Comparison of ENCODE assay signal across 8 cellular contexts in genomic region chr1:44786138-44786840, GRCh38. TPM values are rescaled to one million over a fixed set of nuclear protein-coding genes. Genes with fewer than 3 reads are reported as not detected.
DNase-seq lines count a peak whose midpoint lies in the region; ATAC-seq and TF ChIP-seq lines count a peak whose summit lies in the region.

No MANE protein-coding gene starts in this region.

- TF ChIP-seq CTCF in OCI-LY7 (conservative IDR thresholded peaks at IDR 0.05; ENCODE audit: low read length), result peak; percentile 97
- TF ChIP-seq CTCF in glutamatergic neuron (IDR thresholded peaks at IDR 0.05; ENCODE audit: partially characterized antibody, unreplicated experiment), result peak; percentile 100
- TF ChIP-seq CTCF in osteocyte (IDR thresholded peaks at IDR 0.05), result peak; percentile 91
- peak; percentile 96 to 97 (median 96) for TF ChIP-seq CTCF in vagina (IDR thresholded peaks at IDR 0.05)

- no peaks in the 10 kb centered on the region for H3K9me2 ChIP-seq in OCI-LY7 (ENCODE audit: insufficient read depth, low read length)

- peak overlapping the region; percentile 66 for H3K4me2 ChIP-seq in OCI-LY7 (ENCODE audit: low read length)

- no peak for TF ChIP-seq POLR2A in vagina (IDR thresholded peaks at IDR 0.05)

- no peaks in the 10 kb centered on the region for H3K9me3 ChIP-seq in OCI-LY7 (ENCODE audit: low read length)
- no peaks in the 10 kb centered on the region for H3K9me3 ChIP-seq in vagina

- H3K4me1 ChIP-seq in OCI-LY7 (ENCODE audit: insufficient read depth, low read length, poor library complexity, severe bottlenecking) (peaks cover 35% of the 10 kb centered on the region), vagina (peaks cover 33% of the 10 kb centered on the region)

- no peaks in the 10 kb centered on the region for H4K20me1 ChIP-seq in OCI-LY7 (ENCODE audit: insufficient read depth, low read length)

- peak; percentile 43 for ATAC-seq in GM21723 (IDR thresholded peaks at IDR 0.05; ENCODE audit: unreplicated experiment)

- H3K4me3 Mint-ChIP-seq in glutamatergic neuron (ENCODE audit: unreplicated experiment), result peak overlapping the region; percentile 65
- peak overlapping the region; percentile 47 for H3K4me3 Mint-ChIP-seq in osteocyte (ENCODE audit: unreplicated experiment)

- DNase-seq in COLO668 (lab: John Stamatoyannopoulos, UW; ENCODE audit: unreplicated experiment), result peak; percentile 87
- DNase-seq in OCI-LY7 (ENCODE audit: low spot score), result peak; percentile 78
- peak; percentile 75 for DNase-seq in activated gamma-delta T cell treated with Interleukin-2 at 50 U/mL for 16 hours
- DNase-seq in glutamatergic neuron, result peak; percentile 82
- DNase-seq in osteocyte (ENCODE audit: extremely low spot score, unreplicated experiment), result no peak
- no peak for DNase-seq in vagina (ENCODE audit: extremely low spot score in 2 of 2)
- no peak for DNase-seq in DMS79 (lab: John Stamatoyannopoulos, UW)

- no peak overlapping the region for H3K27ac ChIP-seq in OCI-LY7 (ENCODE audit: low read depth, low read length, poor library complexity, severe bottlenecking)
- peak overlapping the region; percentile 66 for H3K27ac ChIP-seq in vagina

- H3K27me3 Mint-ChIP-seq in glutamatergic neuron (ENCODE audit: unreplicated experiment) (peaks cover 5% of the 10 kb centered on the region), osteocyte (ENCODE audit: unreplicated experiment) (no peaks in the 10 kb centered on the region)

- CTCF ChIA-PET in OCI-LY7 (lab: Charles Lee; ENCODE audit: unreplicated experiment), result no interaction called here

- H2AFZ ChIP-seq in OCI-LY7 (ENCODE audit: low read length), result peak overlapping the region; percentile 93

- intact Hi-C loops in OCI-LY7 (cut with micrococcal nuclease; ENCODE audit: unreplicated experiment) (no loop called here), vagina (cut with DNase I) (loop anchor here (5.0 kb wide), 1 partner anchor 201 kb away; the partner anchor contains the start of gene EIF2B3)

- H3K9me3 Mint-ChIP-seq in glutamatergic neuron (ENCODE audit: unreplicated experiment) (peaks cover 7% of the 10 kb centered on the region), osteocyte (ENCODE audit: unreplicated experiment) (no peaks in the 10 kb centered on the region)

- H3K36me3 ChIP-seq in OCI-LY7 (ENCODE audit: insufficient read depth, low read length) (peaks cover 13% of the 10 kb centered on the region), vagina (no peaks in the 10 kb centered on the region)

- H3K27ac Mint-ChIP-seq in glutamatergic neuron (ENCODE audit: unreplicated experiment), result no peak overlapping the region
- peak overlapping the region; percentile 72 for H3K27ac Mint-ChIP-seq in osteocyte (ENCODE audit: unreplicated experiment)

- peaks cover 12% of the 10 kb centered on the region for H3K4me1 Mint-ChIP-seq in glutamatergic neuron (ENCODE audit: low read depth, unreplicated experiment)
- peaks cover 27% of the 10 kb centered on the region for H3K4me1 Mint-ChIP-seq in osteocyte (ENCODE audit: unreplicated experiment)

- H3K36me3 Mint-ChIP-seq in glutamatergic neuron (ENCODE audit: unreplicated experiment) (no peaks in the 10 kb centered on the region), osteocyte (ENCODE audit: unreplicated experiment) (peaks cover 9% of the 10 kb centered on the region)

- H3K27me3 ChIP-seq in vagina, result no peaks in the 10 kb centered on the region

- no peaks in the 10 kb centered on the region for H3K79me2 ChIP-seq in OCI-LY7 (ENCODE audit: insufficient read depth, low read depth, low read length)

- POLR2A ChIA-PET in OCI-LY7 (lab: Charles Lee), result interaction anchor here (0.8 to 4.4 kb wide), 4 partner anchors 23 to 91 kb away, joined by 3 to 20 read pairs (median 4); partner anchors contain the start of gene RNU5D-1

- BruUV-seq in OCI-LY7 (replicated peaks; lab: Mats Ljungman, UMichigan), result no TSS peak

- H3K4me3 ChIP-seq in OCI-LY7 (ENCODE audit: low read depth, low read length, poor library complexity, severe bottlenecking) (peak overlapping the region; percentile 56), vagina (peak overlapping the region; percentile 48 to 66)

RNA-seq across cellular contexts. Expression of gene BEST4, which starts 1.7 kb away (rescaled TPM):
- 0.44 and 0.93 TPM in 2 replicates for total RNA-seq in OCI-LY7 (2014; rRNA removed; shearing (Covaris generic))
- 3.1 and 3.3 TPM in 2 replicates for total RNA-seq in OCI-LY7 (2022)
- 0.88 TPM for total RNA-seq in glutamatergic neuron (ENCODE audit: unreplicated experiment)
- total RNA-seq in osteocyte, result 0.18 and 0.48 TPM in 2 replicates
- not detected for total RNA-seq in vagina

RNA-seq across cellular contexts. Expression of gene RPS8, which starts 10.9 kb away (rescaled TPM):
- total RNA-seq in OCI-LY7 (2014; rRNA removed; shearing (Covaris generic)), result 4,149 and 4,355 TPM in 2 replicates
- total RNA-seq in OCI-LY7 (2022), result 2,707 and 2,775 TPM in 2 replicates
- 988 TPM for total RNA-seq in glutamatergic neuron (ENCODE audit: unreplicated experiment)
- total RNA-seq in osteocyte, result 1,690 and 1,756 TPM in 2 replicates
- total RNA-seq in vagina, result 2,511 TPM

RNA-seq across cellular contexts. Expression of gene PLK3, which starts 13.9 kb away (rescaled TPM):
- total RNA-seq in OCI-LY7 (2014; rRNA removed; shearing (Covaris generic)), result 8.3 and 10.1 TPM in 2 replicates
- total RNA-seq in OCI-LY7 (2022) (8.8 and 10.8 TPM in 2 replicates), glutamatergic neuron (ENCODE audit: unreplicated experiment) (89.3 TPM), osteocyte (43.8 and 57.1 TPM in 2 replicates), vagina (77.6 TPM)

RNA-seq across cellular contexts. Expression of gene DYNLT4, which starts 20.9 kb away (rescaled TPM):
- total RNA-seq in OCI-LY7 (2014; rRNA removed; shearing (Covaris generic)), result 1.5 TPM in 1 of 2 replicates, not detected in the other
- total RNA-seq in OCI-LY7 (2022) (not detected in 2 replicates), glutamatergic neuron (ENCODE audit: unreplicated experiment) (not detected), osteocyte (0.48 TPM in 1 of 2 replicates, not detected in the other), vagina (not detected)

RNA-seq across cellular contexts. Expression of gene BTBD19, which starts 22.0 kb away (rescaled TPM):
- 0.21 and 0.44 TPM in 2 replicates for total RNA-seq in OCI-LY7 (2014; rRNA removed; shearing (Covaris generic))
- total RNA-seq in OCI-LY7 (2022) (2.0 and 2.7 TPM in 2 replicates), glutamatergic neuron (ENCODE audit: unreplicated experiment) (5.9 TPM), osteocyte (39.1 and 51.2 TPM in 2 replicates), vagina (7.9 TPM)

Comparison
In these comparisons a context has a peak if more than half of its experiments do, and no peak if none do; other contexts are left out.
1. DNase-seq: peak in COLO668 (single experiment), OCI-LY7 (single experiment), activated gamma-delta T cell treated with Interleukin-2 at 50 U/mL for 16 hours (single experiment) and glutamatergic neuron (single experiment); none in osteocyte (single experiment), vagina (0 of 2) and DMS79 (single experiment).
2. Peak in every context shown above with its lines, with median percentiles within 50 percentile points of each other: CTCF ChIP-seq.